Comparison of ENCODE assay signal across 1 cellular context in the genomic region with DNA sequence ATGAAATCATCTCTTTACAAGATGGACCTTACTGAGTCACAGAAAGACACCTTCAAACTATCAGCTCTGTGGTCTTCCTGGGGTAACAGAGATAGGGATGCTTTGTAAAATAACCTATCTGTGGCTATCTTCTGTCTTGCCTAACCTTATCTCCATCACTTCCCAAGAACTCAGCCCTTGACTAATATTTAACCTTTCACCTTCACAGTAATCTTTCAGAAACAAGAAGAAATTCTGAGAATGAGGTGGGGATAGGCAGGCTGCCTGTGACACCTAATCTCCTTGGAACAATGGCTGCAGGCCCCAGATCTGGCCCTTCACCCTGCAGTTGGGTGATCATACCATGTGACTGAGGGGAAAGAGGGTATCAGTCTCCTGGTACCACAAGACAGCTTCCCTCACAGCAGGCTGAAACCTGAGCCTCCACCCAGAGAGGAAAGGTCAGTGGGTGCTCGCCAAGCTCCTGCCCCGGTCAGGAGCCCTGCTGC.
TF ChIP-seq lines count a peak whose summit lies in the region.

No MANE protein-coding gene starts in this region.

TF ChIP-seq in K562, 482 proteins besides CTCF, POLR2A, EP300 and RAD21 (continued from another document):
- TF ChIP-seq, protein P1, sequence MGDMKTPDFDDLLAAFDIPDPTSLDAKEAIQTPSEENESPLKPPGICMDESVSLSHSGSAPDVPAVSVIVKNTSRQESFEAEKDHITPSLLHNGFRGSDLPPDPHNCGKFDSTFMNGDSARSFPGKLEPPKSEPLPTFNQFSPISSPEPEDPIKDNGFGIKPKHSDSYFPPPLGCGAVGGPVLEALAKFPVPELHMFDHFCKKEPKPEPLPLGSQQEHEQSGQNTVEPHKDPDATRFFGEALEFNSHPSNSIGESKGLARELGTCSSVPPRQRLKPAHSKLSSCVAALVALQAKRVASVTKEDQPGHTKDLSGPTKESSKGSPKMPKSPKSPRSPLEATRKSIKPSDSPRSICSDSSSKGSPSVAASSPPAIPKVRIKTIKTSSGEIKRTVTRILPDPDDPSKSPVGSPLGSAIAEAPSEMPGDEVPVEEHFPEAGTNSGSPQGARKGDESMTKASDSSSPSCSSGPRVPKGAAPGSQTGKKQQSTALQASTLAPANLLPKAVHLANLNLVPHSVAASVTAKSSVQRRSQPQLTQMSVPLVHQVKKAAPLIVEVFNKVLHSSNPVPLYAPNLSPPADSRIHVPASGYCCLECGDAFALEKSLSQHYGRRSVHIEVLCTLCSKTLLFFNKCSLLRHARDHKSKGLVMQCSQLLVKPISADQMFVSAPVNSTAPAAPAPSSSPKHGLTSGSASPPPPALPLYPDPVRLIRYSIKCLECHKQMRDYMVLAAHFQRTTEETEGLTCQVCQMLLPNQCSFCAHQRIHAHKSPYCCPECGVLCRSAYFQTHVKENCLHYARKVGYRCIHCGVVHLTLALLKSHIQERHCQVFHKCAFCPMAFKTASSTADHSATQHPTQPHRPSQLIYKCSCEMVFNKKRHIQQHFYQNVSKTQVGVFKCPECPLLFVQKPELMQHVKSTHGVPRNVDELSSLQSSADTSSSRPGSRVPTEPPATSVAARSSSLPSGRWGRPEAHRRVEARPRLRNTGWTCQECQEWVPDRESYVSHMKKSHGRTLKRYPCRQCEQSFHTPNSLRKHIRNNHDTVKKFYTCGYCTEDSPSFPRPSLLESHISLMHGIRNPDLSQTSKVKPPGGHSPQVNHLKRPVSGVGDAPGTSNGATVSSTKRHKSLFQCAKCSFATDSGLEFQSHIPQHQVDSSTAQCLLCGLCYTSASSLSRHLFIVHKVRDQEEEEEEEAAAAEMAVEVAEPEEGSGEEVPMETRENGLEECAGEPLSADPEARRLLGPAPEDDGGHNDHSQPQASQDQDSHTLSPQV (IDR thresholded peaks at IDR 0.05), result peak; percentile 80; the same call in 1 of the 2 replicates
- TF ChIP-seq ELF1 (tag; IDR thresholded peaks at IDR 0.05) (no peak), TCF7L2 (IDR thresholded peaks at IDR 0.05; ENCODE audit: low read depth, low read length) (no peak), MEIS2 (IDR thresholded peaks at IDR 0.05; ENCODE audit: partially characterized antibody) (peak; percentile 69), ZNF146 (CRISPR knock-in tag; IDR thresholded peaks at IDR 0.05; ENCODE audit: unreplicated experiment) (no peak), ZNF507 (tag; conservative IDR thresholded peaks at IDR 0.05) (no peak), MCM5 (IDR thresholded peaks at IDR 0.05; ENCODE audit: low read depth) (no peak), ZNF57 (CRISPR knock-in tag; IDR thresholded peaks at IDR 0.05) (no peak), SUPT5H (IDR thresholded peaks at IDR 0.05) (no peak), RHOXF2B (CRISPR knock-in tag; conservative IDR thresholded peaks at IDR 0.05) (no peak), CBX1 (IDR thresholded peaks at IDR 0.05; ENCODE audit: low read depth) (no peak), ZNF76 (CRISPR knock-in tag; IDR thresholded peaks at IDR 0.05; ENCODE audit: borderline replicate concordance) (no peak), TGIF2 (CRISPR knock-in tag; IDR thresholded peaks at IDR 0.05) (no peak), PURB (CRISPR knock-in tag; IDR thresholded peaks at IDR 0.05; ENCODE audit: low read depth) (no peak), STAT5B (CRISPR knock-in tag; IDR thresholded peaks at IDR 0.05) (no peak), CHD4 (IDR thresholded peaks at IDR 0.05; ENCODE audit: insufficient read depth, insufficient replicate concordance, low read depth, low read length, poor library complexity, severe bottlenecking) (no peak), EP400 (IDR thresholded peaks at IDR 0.05) (peak; percentile 63), IFI16 (CRISPR knock-in tag; IDR thresholded peaks at IDR 0.05) (0 out of 2 replicates have a peak, but pooled peaks have one; percentile 0), NFE2 (IDR thresholded peaks at IDR 0.05; ENCODE audit: low read depth) (peak; percentile 25; the same call in 1 of the 2 replicates), TBP (optimal IDR thresholded peaks at IDR 0.05; ENCODE audit: low read depth, low read length) (no peak), KLF16 (IDR thresholded peaks at IDR 0.05) (peak; percentile 98), RBM34 (IDR thresholded peaks at IDR 0.05; ENCODE audit: borderline replicate concordance, insufficient read depth, low read length) (no peak), ZNF354B (CRISPR knock-in tag; IDR thresholded peaks at IDR 0.05) (no peak), HMG20B (CRISPR knock-in tag; IDR thresholded peaks at IDR 0.05) (no peak), LCOR (CRISPR knock-in tag; IDR thresholded peaks at IDR 0.05) (peak; percentile 98), ZSCAN32 (CRISPR knock-in tag; IDR thresholded peaks at IDR 0.05) (no peak), ZNF384 (IDR thresholded peaks at IDR 0.05; ENCODE audit: low read depth, low read length) (no peak), MTA3 (IDR thresholded peaks at IDR 0.05; ENCODE audit: borderline replicate concordance) (0 out of 2 replicates have a peak, but pooled peaks have one; percentile 52), ARID1B (IDR thresholded peaks at IDR 0.05) (peak; percentile 99), TAF1 (IDR thresholded peaks at IDR 0.05; ENCODE audit: control insufficient read depth, extremely low read depth, insufficient read depth, low read length, severe bottlenecking) (peak; percentile 12), NRF1 (conservative IDR thresholded peaks at IDR 0.05 in 1 of 2, IDR thresholded peaks at IDR 0.05 in 1 of 2) (no peak), HNRNPL (IDR thresholded peaks at IDR 0.05; ENCODE audit: low read depth, low read length) (no peak), RFX7 (CRISPR knock-in tag; IDR thresholded peaks at IDR 0.05) (no peak), NR4A1 (CRISPR knock-in tag; IDR thresholded peaks at IDR 0.05) (no peak), NR4A1 (tag; IDR thresholded peaks at IDR 0.05) (peak; percentile 90)
- TF ChIP-seq, protein P2, sequence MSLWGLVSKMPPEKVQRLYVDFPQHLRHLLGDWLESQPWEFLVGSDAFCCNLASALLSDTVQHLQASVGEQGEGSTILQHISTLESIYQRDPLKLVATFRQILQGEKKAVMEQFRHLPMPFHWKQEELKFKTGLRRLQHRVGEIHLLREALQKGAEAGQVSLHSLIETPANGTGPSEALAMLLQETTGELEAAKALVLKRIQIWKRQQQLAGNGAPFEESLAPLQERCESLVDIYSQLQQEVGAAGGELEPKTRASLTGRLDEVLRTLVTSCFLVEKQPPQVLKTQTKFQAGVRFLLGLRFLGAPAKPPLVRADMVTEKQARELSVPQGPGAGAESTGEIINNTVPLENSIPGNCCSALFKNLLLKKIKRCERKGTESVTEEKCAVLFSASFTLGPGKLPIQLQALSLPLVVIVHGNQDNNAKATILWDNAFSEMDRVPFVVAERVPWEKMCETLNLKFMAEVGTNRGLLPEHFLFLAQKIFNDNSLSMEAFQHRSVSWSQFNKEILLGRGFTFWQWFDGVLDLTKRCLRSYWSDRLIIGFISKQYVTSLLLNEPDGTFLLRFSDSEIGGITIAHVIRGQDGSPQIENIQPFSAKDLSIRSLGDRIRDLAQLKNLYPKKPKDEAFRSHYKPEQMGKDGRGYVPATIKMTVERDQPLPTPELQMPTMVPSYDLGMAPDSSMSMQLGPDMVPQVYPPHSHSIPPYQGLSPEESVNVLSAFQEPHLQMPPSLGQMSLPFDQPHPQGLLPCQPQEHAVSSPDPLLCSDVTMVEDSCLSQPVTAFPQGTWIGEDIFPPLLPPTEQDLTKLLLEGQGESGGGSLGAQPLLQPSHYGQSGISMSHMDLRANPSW (CRISPR knock-in tag; IDR thresholded peaks at IDR 0.05), result no peak
- TF ChIP-seq, protein P3, sequence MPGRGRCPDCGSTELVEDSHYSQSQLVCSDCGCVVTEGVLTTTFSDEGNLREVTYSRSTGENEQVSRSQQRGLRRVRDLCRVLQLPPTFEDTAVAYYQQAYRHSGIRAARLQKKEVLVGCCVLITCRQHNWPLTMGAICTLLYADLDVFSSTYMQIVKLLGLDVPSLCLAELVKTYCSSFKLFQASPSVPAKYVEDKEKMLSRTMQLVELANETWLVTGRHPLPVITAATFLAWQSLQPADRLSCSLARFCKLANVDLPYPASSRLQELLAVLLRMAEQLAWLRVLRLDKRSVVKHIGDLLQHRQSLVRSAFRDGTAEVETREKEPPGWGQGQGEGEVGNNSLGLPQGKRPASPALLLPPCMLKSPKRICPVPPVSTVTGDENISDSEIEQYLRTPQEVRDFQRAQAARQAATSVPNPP (IDR thresholded peaks at IDR 0.05; ENCODE audit: borderline replicate concordance, insufficient read depth, insufficient read length), result no peak
- TF ChIP-seq, protein P4, sequence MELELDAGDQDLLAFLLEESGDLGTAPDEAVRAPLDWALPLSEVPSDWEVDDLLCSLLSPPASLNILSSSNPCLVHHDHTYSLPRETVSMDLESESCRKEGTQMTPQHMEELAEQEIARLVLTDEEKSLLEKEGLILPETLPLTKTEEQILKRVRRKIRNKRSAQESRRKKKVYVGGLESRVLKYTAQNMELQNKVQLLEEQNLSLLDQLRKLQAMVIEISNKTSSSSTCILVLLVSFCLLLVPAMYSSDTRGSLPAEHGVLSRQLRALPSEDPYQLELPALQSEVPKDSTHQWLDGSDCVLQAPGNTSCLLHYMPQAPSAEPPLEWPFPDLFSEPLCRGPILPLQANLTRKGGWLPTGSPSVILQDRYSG (tag; conservative IDR thresholded peaks at IDR 0.05; ENCODE audit: low read depth), result no peak; the same call in 1 of the 2 replicates
- TF ChIP-seq, protein P5, sequence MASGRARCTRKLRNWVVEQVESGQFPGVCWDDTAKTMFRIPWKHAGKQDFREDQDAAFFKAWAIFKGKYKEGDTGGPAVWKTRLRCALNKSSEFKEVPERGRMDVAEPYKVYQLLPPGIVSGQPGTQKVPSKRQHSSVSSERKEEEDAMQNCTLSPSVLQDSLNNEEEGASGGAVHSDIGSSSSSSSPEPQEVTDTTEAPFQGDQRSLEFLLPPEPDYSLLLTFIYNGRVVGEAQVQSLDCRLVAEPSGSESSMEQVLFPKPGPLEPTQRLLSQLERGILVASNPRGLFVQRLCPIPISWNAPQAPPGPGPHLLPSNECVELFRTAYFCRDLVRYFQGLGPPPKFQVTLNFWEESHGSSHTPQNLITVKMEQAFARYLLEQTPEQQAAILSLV (tag; IDR thresholded peaks at IDR 0.05), result no peak
TF ChIP-seq in K562: peak in this region for 149.
